Comparison of ENCODE assay signal across 13 cellular contexts in the genomic region with DNA sequence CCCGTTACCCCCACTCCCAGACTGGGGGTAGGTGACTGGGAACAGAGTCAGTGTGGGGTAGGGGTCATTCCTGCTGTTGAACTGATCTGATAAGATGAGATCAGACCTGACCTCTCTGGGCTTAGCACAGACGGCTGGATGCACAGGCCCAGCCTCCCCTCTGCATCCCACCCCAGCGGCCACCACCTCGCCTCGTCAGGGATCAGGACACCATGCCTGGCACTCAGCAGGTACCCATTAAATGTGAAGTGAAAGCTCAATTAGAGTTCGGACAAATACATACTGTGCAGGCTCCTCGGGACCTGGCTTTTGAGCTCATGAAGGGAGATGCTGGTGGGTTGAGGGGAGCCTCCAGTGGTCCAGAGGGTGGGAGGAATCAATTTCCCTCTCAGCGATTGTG. TPM values are rescaled to one million over a fixed set of nuclear protein-coding genes. Genes with fewer than 3 reads are reported as not detected.
A peak's percentile ranks its signal among the peaks of the same experiment; 100 is the strongest.
DNase-seq lines count a peak whose midpoint lies in the region; ATAC-seq and TF ChIP-seq lines count a peak whose summit lies in the region.
"Had no signal": no experiment of that assay in that cellular context is flagged by ENCODE, and none has a peak within 500 bp of the region (broad histone marks: within the 10 kb centered on the region; RNA-seq: fewer than 3 reads in every experiment).

No MANE protein-coding gene starts in this region.

- H3K4me1 ChIP-seq in left ventricle myocardium inferior (peaks cover 99% of the 10 kb centered on the region), gastroesophageal sphincter (peaks cover 0 to 98% (median 28%) of the 10 kb centered on the region in 3 donors), parathyroid adenoma (peaks cover 49% of the 10 kb centered on the region), urinary bladder (ENCODE audit: insufficient read depth) (peaks cover 4% of the 10 kb centered on the region)

- ATAC-seq in Right ventricle myocardium superior (ENCODE audit: poor library complexity) (no peak), gastroesophageal sphincter (no peak)

- H3K9me3 ChIP-seq in left ventricle myocardium inferior (replicated peaks) (no peaks in the 10 kb centered on the region), gastroesophageal sphincter (no peaks in the 10 kb centered on the region), parathyroid adenoma (ENCODE audit: control insufficient read depth, low read length) (no peaks in the 10 kb centered on the region)

- no peaks in the 10 kb centered on the region for H3K27me3 ChIP-seq in left ventricle myocardium inferior (ENCODE audit: low read depth)
- H3K27me3 ChIP-seq in gastroesophageal sphincter: no peaks in the 10 kb centered on the region
- H3K27me3 ChIP-seq in parathyroid adenoma (ENCODE audit: control insufficient read depth, insufficient read depth, low read length): no peaks in the 10 kb centered on the region
- H3K27me3 ChIP-seq: brain microvascular endothelial cell had no signal

- H2AFZ ChIP-seq in parathyroid adenoma: peak overlapping the region; percentile 42

- H3K4me3 ChIP-seq in left ventricle myocardium inferior: peak overlapping the region; percentile 30
- peak overlapping the region in 1 of 2 donors; percentile 31 for H3K4me3 ChIP-seq in gastroesophageal sphincter
- H3K4me3 ChIP-seq in parathyroid adenoma (ENCODE audit: low read depth, low read length): no peak overlapping the region
- no peak overlapping the region for H3K4me3 ChIP-seq in urinary bladder (ENCODE audit: low read depth, low read length)

- no peak for TF ChIP-seq POLR2A in gastroesophageal sphincter (IDR thresholded peaks at IDR 0.05)

- H3K4me2 ChIP-seq in parathyroid adenoma (ENCODE audit: low read length): peak overlapping the region; percentile 56

- no peak for TF ChIP-seq CTCF in left ventricle myocardium inferior (IDR thresholded peaks at IDR 0.05; ENCODE audit: borderline replicate concordance)
- TF ChIP-seq CTCF in gastroesophageal sphincter (IDR thresholded peaks at IDR 0.05): no peak
- no peak for TF ChIP-seq CTCF in parathyroid adenoma (IDR thresholded peaks at IDR 0.05)

- H3K27ac ChIP-seq in left ventricle myocardium inferior (replicated peaks) (peak overlapping the region; percentile 86), gastroesophageal sphincter (peak overlapping the region; percentile 51 to 82 (median 79)), parathyroid adenoma (peak overlapping the region; percentile 96), urinary bladder (ENCODE audit: low read depth) (peak overlapping the region; percentile 88)
- H3K27ac ChIP-seq: brain microvascular endothelial cell, WERI-Rb-1 had no signal

- WGBS in gastroesophageal sphincter (ENCODE audit: low coverage in 1 of 2), 2 donors: 60 to 65% methylated on average over 2 to 4 of the region's 8 CpGs
- 57% methylated on average over 8 of the region's 8 CpGs for WGBS in urinary bladder

- H3K36me3 ChIP-seq in left ventricle myocardium inferior: no peaks in the 10 kb centered on the region
- H3K36me3 ChIP-seq in gastroesophageal sphincter: no peaks in the 10 kb centered on the region
- no peaks in the 10 kb centered on the region for H3K36me3 ChIP-seq in parathyroid adenoma (ENCODE audit: control insufficient read depth, insufficient read depth, low read length)
- no peaks in the 10 kb centered on the region for H3K36me3 ChIP-seq in urinary bladder (ENCODE audit: insufficient read depth)
- H3K36me3 ChIP-seq: brain microvascular endothelial cell, WERI-Rb-1 had no signal

- H3K9ac ChIP-seq in parathyroid adenoma: no peak overlapping the region

- peaks cover 31% of the 10 kb centered on the region for H3K79me2 ChIP-seq in parathyroid adenoma

- no peak for TF ChIP-seq EP300 in gastroesophageal sphincter (IDR thresholded peaks at IDR 0.05)

- intact Hi-C loops in left ventricle myocardium inferior (cut with micrococcal nuclease) (no loop called here), Right ventricle myocardium superior (cut with DNase I) (no loop called here)

- DNase-seq in left ventricle myocardium inferior (no peak), Right ventricle myocardium superior (no peak), activated gamma-delta T cell treated with Interleukin-2 at 50 U/mL for 16 hours (no peak), HUDEP-2 (lab: John Stamatoyannopoulos, UW; ENCODE audit: unreplicated experiment in 76 of 76) (no peak), hepatic stellate cell (ENCODE audit: low spot score) (no peak)
- DNase-seq: activated T-cell treated with anti-CD3 and anti-CD28 coated beads, Interleukin-2, amount 50 U/mL, for 48 hours; brain microvascular endothelial cell; NCI-H510A treated with DMSO at 0.1 percent for 48 hours; SIG-M5; WERI-Rb-1 had no signal

RNA-seq across cellular contexts. Expression of a gene that starts 15.7 kb away (rescaled TPM):
- 13.1 TPM for total RNA-seq in left ventricle myocardium inferior
- total RNA-seq in Right ventricle myocardium superior: 12.4 TPM
- 10 to 100 TPM; 15.3 to 20.4 (median 17.3) TPM for total RNA-seq in gastroesophageal sphincter
- total RNA-seq in urinary bladder: 12.8 TPM
- polyA plus RNA-seq in urinary bladder: 41.9 TPM
